8 cellular contexts compared by ENCODE assay signal in genomic region chr3:48555949-48556795, GRCh38. TPM values are rescaled to one million over a fixed set of nuclear protein-coding genes. Genes with fewer than 3 reads are reported as not detected.
DNase-seq lines count a peak whose midpoint lies in the region; ATAC-seq, FAIRE-seq and TF ChIP-seq lines count a peak whose summit lies in the region.

No MANE protein-coding gene starts in this region.

- H3K36me3 ChIP-seq in Panc1 (ENCODE audit: control insufficient read depth, insufficient read depth, low read length) (no peaks in the 10 kb centered on the region), esophagus muscularis mucosa (no peaks in the 10 kb centered on the region), rectal smooth muscle tissue (ENCODE audit: control insufficient read depth, insufficient read depth, low read length) (no peaks in the 10 kb centered on the region)

- H3K4me1 ChIP-seq in Panc1 (ENCODE audit: control insufficient read depth, insufficient read depth, low read length) (no peaks in the 10 kb centered on the region), esophagus muscularis mucosa (peaks cover 40 to 53% (median 50%) of the 10 kb centered on the region in 4 donors), rectal smooth muscle tissue (ENCODE audit: control insufficient read depth, insufficient read depth, low read length) (peaks cover 8% of the 10 kb centered on the region)

- no peak for TF ChIP-seq CTCF in Panc1 (IDR thresholded peaks at IDR 0.05)
- no peak for TF ChIP-seq CTCF in esophagus muscularis mucosa (IDR thresholded peaks at IDR 0.05)

- BruUV-seq in Panc1 (replicated peaks; lab: Mats Ljungman, UMichigan): TSS peak; percentile 73

- no peak for FAIRE-seq in GM12891 (lab: Jason Lieb, UNC)

- no peak for TF ChIP-seq EP300 in esophagus muscularis mucosa (IDR thresholded peaks at IDR 0.05)

- H3K27ac ChIP-seq in Panc1 (ENCODE audit: low read length) (no peak overlapping the region), esophagus muscularis mucosa (replicated peaks in 1 of 4) (peak overlapping the region; percentile 70 to 73 (median 71)), rectal smooth muscle tissue (ENCODE audit: low read depth, low read length) (peak overlapping the region; percentile 15)

- no peak for TF ChIP-seq POLR2A in GM12891 (IDR thresholded peaks at IDR 0.05; ENCODE audit: low read depth, low read length)
- no peak for TF ChIP-seq POLR2A in esophagus muscularis mucosa (IDR thresholded peaks at IDR 0.05; ENCODE audit: low read depth)

- H3K27me3 ChIP-seq in Panc1 (ENCODE audit: control insufficient read depth, insufficient read depth, low read length): no peaks in the 10 kb centered on the region
- no peaks in the 10 kb centered on the region for H3K27me3 ChIP-seq in esophagus muscularis mucosa
- H3K27me3 ChIP-seq in rectal smooth muscle tissue (ENCODE audit: control insufficient read depth, insufficient read depth, low read length): no peaks in the 10 kb centered on the region

- H3K9me3 ChIP-seq in Panc1 (ENCODE audit: control insufficient read depth, insufficient read depth, low read depth, low read length) (no peaks in the 10 kb centered on the region), esophagus muscularis mucosa (no peaks in the 10 kb centered on the region)

- DNase-seq in GM12891 (ENCODE audit: insufficient read length, low spot score): peak; percentile 25
- no peak for DNase-seq in Panc1 (ENCODE audit: low read depth, low spot score)
- DNase-seq in esophagus muscularis mucosa (ENCODE audit: extremely low spot score): no peak
- no peak for DNase-seq in epidermal melanocyte (ENCODE audit: insufficient read length, low spot score)
- DNase-seq in left lobe of liver (ENCODE audit: low spot score): no peak
- DNase-seq in NCI-H510A (lab: John Stamatoyannopoulos, UW): no peak

- peak overlapping the region; percentile 30 for H3K9ac ChIP-seq in rectal smooth muscle tissue (ENCODE audit: low read length)

- 31% methylated on average over 7 of the region's 29 CpGs for WGBS in esophagus muscularis mucosa

- intact Hi-C loops in Panc1 (cut with micrococcal nuclease; ENCODE audit: unreplicated experiment) (no loop called here), esophagus muscularis mucosa (cut with DNase I) (no loop called here)

- H3K4me3 ChIP-seq in Panc1 (ENCODE audit: low read depth in 2 of 2, low read length in 2 of 2) (peak overlapping the region; percentile 59 to 63), esophagus muscularis mucosa (peak overlapping the region; percentile 58 to 75 (median 64)), rectal smooth muscle tissue (ENCODE audit: low read length) (peak overlapping the region; percentile 57)

- CTCF ChIA-PET in Panc1 (lab: Charles Lee): interaction anchor here (0.6 to 1.3 kb wide), 4 partner anchors 55 to 134 kb away, joined by 3 to 4 read pairs (median 3); no protein-coding TSS in a partner anchor

- no peak for ATAC-seq in Panc1
- no peak for ATAC-seq in left lobe of liver
- no peak for ATAC-seq in GM19455 (IDR thresholded peaks at IDR 0.05; ENCODE audit: unreplicated experiment)

- in situ Hi-C loops in Panc1 (cut with HindIII; ENCODE audit: low pct_unique_long_range_greater_than_20kb, low sequenced_read_pairs): no loop called here

- POLR2A ChIA-PET in Panc1 (lab: Charles Lee): interaction anchor here (0.7 kb wide), 1 partner anchor 852 kb away, joined by 15 read pairs; no protein-coding TSS in a partner anchor

TF ChIP-seq in GM12891, 5 proteins besides CTCF, POLR2A, EP300 and RAD21:
- no peak for TF ChIP-seq TAF1 (IDR thresholded peaks at IDR 0.05; ENCODE audit: low read depth, low read length)
- TF ChIP-seq PAX5 (IDR thresholded peaks at IDR 0.05; ENCODE audit: insufficient read depth, low read length, severe bottlenecking): no peak
- TF ChIP-seq SPI1 (IDR thresholded peaks at IDR 0.05; ENCODE audit: low read depth, low read length): no peak
- TF ChIP-seq POLR2AphosphoS5 (IDR thresholded peaks at IDR 0.05; ENCODE audit: low read depth, low read length): no peak
- TF ChIP-seq POU2F2 (IDR thresholded peaks at IDR 0.05; ENCODE audit: low read depth, low read length): no peak

RNA-seq across cellular contexts. Expression of gene PFKFB4, which starts 0.4 kb away (rescaled TPM):
- 37.5 TPM for polyA plus RNA-seq in GM12891 (2012; ENCODE audit: low read depth, missing spikeins)
- total RNA-seq in Panc1 (2021; ENCODE audit: unreplicated experiment) (6.0 TPM), esophagus muscularis mucosa (1 to 10 TPM; 1.8 to 2.9 (median 1.9) TPM), left lobe of liver (1.3 TPM)
- 13.5 TPM for polyA plus RNA-seq in Panc1 (2012; ENCODE audit: insufficient read length)

RNA-seq across cellular contexts. Expression of gene UCN2, which starts 7.4 kb away (rescaled TPM):
- 0.15 TPM for polyA plus RNA-seq in GM12891 (2012; ENCODE audit: low read depth, missing spikeins)
- total RNA-seq in Panc1 (2021; ENCODE audit: unreplicated experiment): 1.8 TPM
- polyA plus RNA-seq in Panc1 (2012; ENCODE audit: insufficient read length): 0.64 TPM
- not detected for total RNA-seq in esophagus muscularis mucosa
- total RNA-seq in left lobe of liver: not detected

RNA-seq across cellular contexts. Expression of gene COL7A1, which starts 39.0 kb away (rescaled TPM):
- polyA plus RNA-seq in GM12891 (2012; ENCODE audit: low read depth, missing spikeins): 2.1 TPM
- total RNA-seq in Panc1 (2021; ENCODE audit: unreplicated experiment) (40.0 TPM), esophagus muscularis mucosa (1 to 10 TPM; 1.2 to 2.9 (median 2.1) TPM), left lobe of liver (2.5 TPM)
- polyA plus RNA-seq in Panc1 (2012; ENCODE audit: insufficient read length): 21.8 TPM

RNA-seq across cellular contexts. Expression of gene SHISA5, which starts 52.2 kb away (rescaled TPM):
- polyA plus RNA-seq in GM12891 (2012; ENCODE audit: low read depth, missing spikeins): 67.2 TPM
- 122 TPM for total RNA-seq in Panc1 (2021; ENCODE audit: unreplicated experiment)
- polyA plus RNA-seq in Panc1 (2012; ENCODE audit: insufficient read length): 245 TPM
- 100 to 1,000 TPM; 101 to 158 (median 148) TPM for total RNA-seq in esophagus muscularis mucosa
- 97.9 TPM for total RNA-seq in left lobe of liver

RNA-seq across cellular contexts. Expression of gene UQCRC1, which starts 53.3 kb away (rescaled TPM):
- 167 TPM for polyA plus RNA-seq in GM12891 (2012; ENCODE audit: low read depth, missing spikeins)
- total RNA-seq in Panc1 (2021; ENCODE audit: unreplicated experiment): 227 TPM
- 288 TPM for polyA plus RNA-seq in Panc1 (2012; ENCODE audit: insufficient read length)
- 100 to 1,000 TPM; 265 to 340 (median 295) TPM for total RNA-seq in esophagus muscularis mucosa
- 232 TPM for total RNA-seq in left lobe of liver

Comparison
In these comparisons a context has a peak if more than half of its experiments do, and no peak if none do; other contexts are left out.
1. RNA of gene COL7A1, which starts 39.0 kb away (total RNA-seq): 40.0 TPM in Panc1 (single experiment); 2.5 TPM in left lobe of liver (single experiment) and 1.2 to 2.9 TPM in esophagus muscularis mucosa; every median in the first group is over 10 times any median in the second.
2. Peak in every context shown above with its lines, with median percentiles within 50 percentile points of each other: H3K4me3 ChIP-seq.